ENCODE assay signal across 2 cellular contexts in the genomic region with DNA sequence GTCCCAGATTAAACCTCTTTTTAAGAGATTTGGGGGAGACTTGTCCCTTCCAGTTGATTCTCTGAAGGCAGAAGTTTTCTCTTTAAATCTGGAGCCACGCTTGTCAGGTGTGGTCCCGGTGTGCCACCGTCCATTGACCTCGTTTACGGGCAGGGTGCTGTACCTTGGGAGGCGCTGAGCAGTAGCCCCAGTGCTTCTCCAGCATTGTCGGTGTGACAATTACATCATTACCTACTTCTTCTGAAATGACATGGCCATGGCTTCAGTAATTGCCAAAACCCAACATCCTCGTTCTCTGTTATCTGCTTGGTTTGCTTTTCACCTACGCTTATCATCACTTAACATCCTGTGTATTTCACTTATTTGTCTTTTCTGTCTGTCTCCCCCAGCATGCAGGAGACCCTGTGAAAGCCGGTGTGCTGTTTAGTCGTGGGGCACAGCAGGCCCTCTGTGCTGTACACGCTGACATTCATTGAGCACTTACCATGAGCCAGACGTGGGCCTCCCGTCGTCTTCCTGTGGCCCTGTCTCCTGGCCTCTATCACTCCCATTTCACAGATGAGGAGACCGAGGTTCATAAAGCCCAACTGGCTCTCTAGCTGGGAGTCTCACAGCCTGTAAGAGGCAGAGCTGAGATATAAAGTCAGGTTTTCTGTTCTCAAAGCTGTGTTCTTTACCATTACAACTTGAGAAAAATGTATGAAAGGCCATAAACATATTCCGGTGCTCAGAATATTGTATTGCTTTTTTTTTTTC.
TF ChIP-seq lines count a peak whose summit lies in the region.

No MANE protein-coding gene starts in this region.

TF ChIP-seq in A549, 52 proteins besides CTCF, POLR2A, EP300 and RAD21:
- TF ChIP-seq FOSB (CRISPR knock-in tag; IDR thresholded peaks at IDR 0.05) (no peak), FOXS1 (CRISPR knock-in tag; IDR thresholded peaks at IDR 0.05) (no peak), KDM1A (IDR thresholded peaks at IDR 0.05; ENCODE audit: low read depth) (no peak), HEYL (CRISPR knock-in tag; IDR thresholded peaks at IDR 0.05) (no peak), HDAC2 (IDR thresholded peaks at IDR 0.05) (no peak), RCOR1 (IDR thresholded peaks at IDR 0.05; ENCODE audit: low read depth, low read length) (no peak)

TF ChIP-seq in GM12878, 131 proteins besides CTCF, POLR2A, EP300 and RAD21:
- TF ChIP-seq, protein P1, sequence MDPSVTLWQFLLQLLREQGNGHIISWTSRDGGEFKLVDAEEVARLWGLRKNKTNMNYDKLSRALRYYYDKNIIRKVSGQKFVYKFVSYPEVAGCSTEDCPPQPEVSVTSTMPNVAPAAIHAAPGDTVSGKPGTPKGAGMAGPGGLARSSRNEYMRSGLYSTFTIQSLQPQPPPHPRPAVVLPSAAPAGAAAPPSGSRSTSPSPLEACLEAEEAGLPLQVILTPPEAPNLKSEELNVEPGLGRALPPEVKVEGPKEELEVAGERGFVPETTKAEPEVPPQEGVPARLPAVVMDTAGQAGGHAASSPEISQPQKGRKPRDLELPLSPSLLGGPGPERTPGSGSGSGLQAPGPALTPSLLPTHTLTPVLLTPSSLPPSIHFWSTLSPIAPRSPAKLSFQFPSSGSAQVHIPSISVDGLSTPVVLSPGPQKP (IDR thresholded peaks at IDR 0.05; ENCODE audit: low read depth, low read length) = no peak
- TF ChIP-seq TCF12 (IDR thresholded peaks at IDR 0.05; ENCODE audit: low read depth, low read length) = no peak
- TF ChIP-seq RUNX3 (IDR thresholded peaks at IDR 0.05; ENCODE audit: low read length) = 0 out of 2 replicates have a peak, but pooled peaks have one; percentile 11
